2 cellular contexts compared by ENCODE assay signal in genomic region chr1:207703712-207704111, GRCh38.
TF ChIP-seq lines count a peak whose summit lies in the region.

No MANE protein-coding gene starts in this region.

TF ChIP-seq in Ishikawa, 13 proteins besides CTCF, POLR2A, EP300 and RAD21:
- TF ChIP-seq ZBTB7A (IDR thresholded peaks at IDR 0.05; ENCODE audit: low read depth) (no peak), CEBPB (IDR thresholded peaks at IDR 0.05) (peak; percentile 62)

TF ChIP-seq in H1, 55 proteins besides CTCF, POLR2A, EP300 and RAD21:
- TF ChIP-seq HDAC6 (IDR thresholded peaks at IDR 0.05; ENCODE audit: low read depth, low read length) (no peak), BRCA1 (IDR thresholded peaks at IDR 0.05; ENCODE audit: low read depth, low read length) (no peak), CEBPB (IDR thresholded peaks at IDR 0.05; ENCODE audit: low read depth, low read length) (peak; percentile 90)
